ENCODE assay signal across 9 cellular contexts in genomic region chr19:50576769-50577168, GRCh38. TPM values are rescaled to one million over a fixed set of nuclear protein-coding genes. Genes with fewer than 3 reads are reported as not detected.
"Had no signal": no experiment of that assay in that cellular context is flagged by ENCODE, and none has a peak within 500 bp of the region (broad histone marks: within the 10 kb centered on the region; RNA-seq: fewer than 3 reads in every experiment).

No MANE protein-coding gene starts in this region.

RNA-seq across cellular contexts. Expression of gene LRRC4B, which starts 8.5 kb away (rescaled TPM):
- total RNA-seq: activated naive CD4-positive, alpha-beta T cell treated with anti-CD3 and anti-CD28 coated beads for 36 hours; activated naive CD4-positive, alpha-beta T cell treated with anti-CD3 and anti-CD28 coated beads, Interleukin-2, amount 50 U/mL, for 72 hours; activated naive CD8-positive, alpha-beta T cell treated with anti-CD3 and anti-CD28 coated beads for 36 hours; activated naive CD8-positive, alpha-beta T cell treated with anti-CD3 and anti-CD28 coated beads, Interleukin-2, amount 10 ng/mL, durations not matched to agents 7 days and 5 days; activated T-cell treated with anti-CD3 and anti-CD28 coated beads, Interleukin-2, amount 50 U/mL, for 4 hours; activated T-helper 17 cell treated with anti-CD3 and anti-CD28 coated beads, Interleukin-2, amount 50 U/mL, for 72 hours; activated T-helper 2 cell treated with anti-CD3 and anti-CD28 coated beads, Interferon-gamma antibody, Interleukin-2, Interleukin-4, amounts not matched to agents 10 μg/mL and 5 μg/mL and 100 μg/mL, durations not matched to agents 14 hours and 24 hours and 36 hours; astrocyte; bronchial epithelial cell had no signal
